23 cellular contexts compared by ENCODE assay signal in genomic region chrX:55839480-55839879, GRCh38.
A peak's percentile ranks its signal among the peaks of the same experiment; 100 is the strongest.
DNase-seq lines count a peak whose midpoint lies in the region; ATAC-seq and TF ChIP-seq lines count a peak whose summit lies in the region.
"Had no signal": no experiment of that assay in that cellular context is flagged by ENCODE, and none has a peak within 500 bp of the region (broad histone marks: within the 10 kb centered on the region; RNA-seq: fewer than 3 reads in every experiment).

No MANE protein-coding gene starts in this region.

- no peaks in the 10 kb centered on the region for H3K27me3 ChIP-seq in OCI-LY1 (ENCODE audit: insufficient read depth, low read length)
- H3K27me3 ChIP-seq in vagina = no peaks in the 10 kb centered on the region
- H3K27me3 ChIP-seq: cardiac muscle cell, ovary, right lobe of liver, SJSA1, tibial nerve had no signal

- ATAC-seq in GM18861 (IDR thresholded peaks at IDR 0.05; ENCODE audit: unreplicated experiment) = no peak
- ATAC-seq: right lobe of liver had no signal

- peak; percentile 6 for DNase-seq in Caki2 (ENCODE audit: low read depth)
- DNase-seq in iPS-NIHi11 (ENCODE audit: low spot score) = peak; percentile 13
- no peak for DNase-seq in GF-D8 (lab: John Stamatoyannopoulos, UW)
- no peak for DNase-seq in vagina (ENCODE audit: extremely low spot score in 2 of 2)
- DNase-seq: activated CD4-positive, CD25-positive, alpha-beta regulatory T cell treated with anti-CD3 and anti-CD28 coated beads, Interleukin-2, amount 50 U/mL, for 72 hours; activated CD8-positive, alpha-beta memory T cell treated with anti-CD3 and anti-CD28 coated beads, Interleukin-2, amount 50 U/mL, for 4 hours; activated effector memory CD4-positive, alpha-beta T cell treated with anti-CD3 and anti-CD28 coated beads, Interleukin-2, amount 50 U/mL, for 16 hours; AML-193; amniotic stem cell; COR-L47; foreskin melanocyte; naive B cell; NCI-H187 treated with DMSO at 0.1 percent for 48 hours; NCI-H446 treated with DMSO at 0.1 percent for 48 hours; ovary; PC-9; right lobe of liver had no signal

- H3K27ac ChIP-seq in OCI-LY1 (ENCODE audit: low read depth, low read length, poor library complexity, severe bottlenecking) (no peak overlapping the region), vagina (no peak overlapping the region)
- H3K27ac ChIP-seq: cardiac muscle cell, ovary, PC-9, right lobe of liver, SJSA1, tibial nerve had no signal

- in situ Hi-C loops in Caki2 (cut with HindIII; ENCODE audit: low pct_unique_long_range_greater_than_20kb, low sequenced_read_pairs) = no loop called here

- no peak overlapping the region for H3K9ac ChIP-seq in OCI-LY1 (ENCODE audit: low read length)

- no peaks in the 10 kb centered on the region for H4K20me1 ChIP-seq in OCI-LY1 (ENCODE audit: insufficient read depth, low read length)

- H3K4me1 ChIP-seq in OCI-LY1 (ENCODE audit: insufficient read depth, low read length, severe bottlenecking) = no peaks in the 10 kb centered on the region
- H3K4me1 ChIP-seq in vagina = no peaks in the 10 kb centered on the region
- H3K4me1 ChIP-seq: right lobe of liver, SJSA1, tibial nerve had no signal

- no peaks in the 10 kb centered on the region for H3K9me2 ChIP-seq in OCI-LY1 (ENCODE audit: low read depth, low read length)

- TF ChIP-seq CTCF in GM12875 (IDR thresholded peaks at IDR 0.05; ENCODE audit: borderline replicate concordance, insufficient read depth, low read depth, low read length) (peak; percentile 18; the same call in 1 of the 2 replicates), OCI-LY1 (IDR thresholded peaks at IDR 0.05; ENCODE audit: low read length) (peak; percentile 22; the same call in 1 of the 2 replicates), vagina (IDR thresholded peaks at IDR 0.05) (no peak)

- no peak for TF ChIP-seq POLR2A in vagina (IDR thresholded peaks at IDR 0.05)

- intact Hi-C loops in vagina (cut with DNase I) = no loop called here

- H3K79me2 ChIP-seq in OCI-LY1 (ENCODE audit: insufficient read depth, low read length) = no peaks in the 10 kb centered on the region

- H3K9me3 ChIP-seq in OCI-LY1 (ENCODE audit: low read length) (no peaks in the 10 kb centered on the region), vagina (no peaks in the 10 kb centered on the region)
- H3K9me3 ChIP-seq: ovary, right lobe of liver, SJSA1 had no signal

- H3K4me3 ChIP-seq in GM12875 (ENCODE audit: low read depth, low read length) = no peak overlapping the region
- H3K4me3 ChIP-seq in OCI-LY1 (ENCODE audit: low read depth, low read length, poor library complexity, severe bottlenecking) = no peak overlapping the region
- no peak overlapping the region for H3K4me3 ChIP-seq in vagina
- H3K4me3 ChIP-seq: cardiac muscle cell, ovary, PC-9, right lobe of liver, SJSA1, tibial nerve had no signal

- H3K36me3 ChIP-seq in OCI-LY1 (ENCODE audit: insufficient read depth, low read length) = no peaks in the 10 kb centered on the region
- H3K36me3 ChIP-seq in vagina = no peaks in the 10 kb centered on the region
- H3K36me3 ChIP-seq: cardiac muscle cell, ovary, right lobe of liver, SJSA1, tibial nerve had no signal

- H3K4me2 ChIP-seq in OCI-LY1 (ENCODE audit: low read length) = no peak overlapping the region
- H3K4me2 ChIP-seq: PC-9 had no signal

- no peaks in the 10 kb centered on the region for H3F3A ChIP-seq in OCI-LY1 (ENCODE audit: insufficient read depth, low read length)

- no peak overlapping the region for H2AFZ ChIP-seq in OCI-LY1 (ENCODE audit: low read length)
- H2AFZ ChIP-seq: PC-9 had no signal

Comparison
In these comparisons a context has a peak if more than half of its experiments do, and no peak if none do; other contexts are left out.
1. DNase-seq: peak in Caki2 (single experiment) and iPS-NIHi11 (single experiment); none in GF-D8 (single experiment) and vagina (0 of 2).
2. CTCF ChIP-seq: peak in GM12875 (single experiment) and OCI-LY1 (single experiment); none in vagina (0 of 3).